Comparison of ENCODE assay signal across 8 cellular contexts in genomic region chr10:79347226-79347893, GRCh38. TPM values are rescaled to one million over a fixed set of nuclear protein-coding genes. Genes with fewer than 3 reads are reported as not detected.
DNase-seq lines count a peak whose midpoint lies in the region; ATAC-seq, FAIRE-seq and TF ChIP-seq lines count a peak whose summit lies in the region.

Gene PPIF (plus strand): TSS chr10:79347469. CDS start chr10:79347549, 80 bp downstream.

- no peaks in the 10 kb centered on the region for H3K9me3 ChIP-seq in kidney (ENCODE audit: control insufficient read depth in 1 of 2, low read length in 2 of 2)

- H3K27ac ChIP-seq in kidney (ENCODE audit: low read depth in 2 of 2, low read length in 2 of 2), result peak within 1 kb of the TSS; percentile 80 to 85

- peak; percentile 81 for ATAC-seq in GM18909 (IDR thresholded peaks at IDR 0.05; ENCODE audit: poor library complexity, unreplicated experiment)
- ATAC-seq in HG03159 (IDR thresholded peaks at IDR 0.05; ENCODE audit: unreplicated experiment), result peak; percentile 79

- FAIRE-seq in kidney (lab: Jason Lieb, UNC), result no peak

- H3K4me1 ChIP-seq in kidney (ENCODE audit: control insufficient read depth in 1 of 2, insufficient read depth in 1 of 2, low read depth in 1 of 2, low read length in 2 of 2), result peaks cover 5 to 13% of the 10 kb centered on the region in 2 donors

- peak within 1 kb of the TSS; percentile 57 to 92 for H3K9ac ChIP-seq in kidney (ENCODE audit: low read length in 2 of 2)

- intact Hi-C loops in kidney (cut with DNase I), result no loop called here

- peaks cover 4 to 23% of the 10 kb centered on the region in 2 donors for H3K36me3 ChIP-seq in kidney (ENCODE audit: control insufficient read depth in 1 of 2, insufficient read depth in 2 of 2, low read length in 2 of 2)

- H3K4me3 ChIP-seq in kidney (ENCODE audit: low read length in 2 of 2), result peak within 1 kb of the TSS; percentile 54 to 78

- DNase-seq in AG20443 (ENCODE audit: low spot score), result peak; percentile 97
- DNase-seq in NCI-H226, result peak; percentile 85
- peak; percentile 88 for DNase-seq in activated CD4-positive, alpha-beta T cell treated with anti-CD3 and anti-CD28 coated beads for 1 hour
- DNase-seq in cerebellar nuclear complex (lab: John Stamatoyannopoulos, UW), result peak; percentile 58 to 77
- DNase-seq in kidney, result peak; percentile 98
- peak; percentile 81 to 94 for DNase-seq in stimulated activated CD4-positive, alpha-beta T cell treated with anti-CD3 and anti-CD28 coated beads, Interleukin-15, amount 100 ng/mL, for 1 hour (ENCODE audit: low read depth in 1 of 2, low spot score in 1 of 2)

- peak; percentile 94 for TF ChIP-seq CTCF in kidney (IDR thresholded peaks at IDR 0.05; ENCODE audit: borderline replicate concordance, extremely low read depth, insufficient read depth)

RNA-seq across cellular contexts. Expression of gene PPIF, which starts in this region (rescaled TPM):
- total RNA-seq in kidney, result 36.7 TPM
- 120 TPM for polyA plus RNA-seq in kidney (ENCODE audit: insufficient read depth, low read depth, low replicate concordance)

Comparison
In these comparisons a context has a peak if more than half of its experiments do, and no peak if none do; other contexts are left out.
1. Peak in every context shown above with its lines: DNase-seq, ATAC-seq, H3K4me3 ChIP-seq and H3K27ac ChIP-seq.